20 cellular contexts compared by ENCODE assay signal in genomic region chr4:138521809-138522208, GRCh38.
"Had no signal": no experiment of that assay in that cellular context is flagged by ENCODE, and none has a peak within 500 bp of the region (broad histone marks: within the 10 kb centered on the region; RNA-seq: fewer than 3 reads in every experiment).

No MANE protein-coding gene starts in this region.

- H3K36me3 Mint-ChIP-seq: activated naive CD4-positive, alpha-beta T cell treated with anti-CD3 and anti-CD28 coated beads, Interleukin-2, amount 50 U/mL, for 72 hours had no signal

- H3K4me1 ChIP-seq: adrenal gland, foreskin keratinocyte, prostate gland, right atrium auricular region, upper lobe of left lung had no signal

- H3K27me3 ChIP-seq: adrenal gland, foreskin keratinocyte, right atrium auricular region, upper lobe of left lung had no signal

- H3K4me1 Mint-ChIP-seq: neural crest cell had no signal

- H3K27ac Mint-ChIP-seq: activated naive CD4-positive, alpha-beta T cell treated with anti-CD3 and anti-CD28 coated beads, Interleukin-2, amount 50 U/mL, for 72 hours; effector memory CD8-positive, alpha-beta T cell had no signal

- H3K4me3 ChIP-seq: adrenal gland, lung, prostate gland, right atrium auricular region, skin epidermis, thoracic aorta, upper lobe of left lung had no signal

- H3K9me3 ChIP-seq: adrenal gland, prostate gland, right atrium auricular region, thoracic aorta, upper lobe of left lung had no signal

- ATAC-seq: effector memory CD8-positive, alpha-beta T cell had no signal

- DNase-seq: activated CD4-positive, alpha-beta T cell treated with anti-CD3 and anti-CD28 coated beads, Interleukin-2, amount 50 U/mL, for 48 hours; activated gamma-delta T cell; adrenal gland; effector memory CD8-positive, alpha-beta T cell; glutamatergic neuron; hippocampal formation; midbrain; stimulated activated CD4-positive, alpha-beta T cell treated with anti-CD3 and anti-CD28 coated beads, Interleukin-15, amount 100 ng/mL, for 24 hours; stimulated activated CD4-positive, alpha-beta T cell treated with anti-CD3 and anti-CD28 coated beads, Interleukin-4, amount 100 ng/mL, for 1 hour; upper lobe of left lung had no signal

- FAIRE-seq: islet of Langerhans, TTC549 had no signal

- H3K27me3 Mint-ChIP-seq: effector memory CD8-positive, alpha-beta T cell had no signal

- H3K27ac ChIP-seq: adrenal gland, foreskin keratinocyte, prostate gland, right atrium auricular region, skin epidermis, thoracic aorta, upper lobe of left lung had no signal

- H3K36me3 ChIP-seq: adrenal gland, prostate gland, right atrium auricular region, thoracic aorta, upper lobe of left lung had no signal

- H3K4me3 Mint-ChIP-seq: effector memory CD8-positive, alpha-beta T cell; neural crest cell had no signal
